1 cellular context compared by ENCODE assay signal in the genomic region with DNA sequence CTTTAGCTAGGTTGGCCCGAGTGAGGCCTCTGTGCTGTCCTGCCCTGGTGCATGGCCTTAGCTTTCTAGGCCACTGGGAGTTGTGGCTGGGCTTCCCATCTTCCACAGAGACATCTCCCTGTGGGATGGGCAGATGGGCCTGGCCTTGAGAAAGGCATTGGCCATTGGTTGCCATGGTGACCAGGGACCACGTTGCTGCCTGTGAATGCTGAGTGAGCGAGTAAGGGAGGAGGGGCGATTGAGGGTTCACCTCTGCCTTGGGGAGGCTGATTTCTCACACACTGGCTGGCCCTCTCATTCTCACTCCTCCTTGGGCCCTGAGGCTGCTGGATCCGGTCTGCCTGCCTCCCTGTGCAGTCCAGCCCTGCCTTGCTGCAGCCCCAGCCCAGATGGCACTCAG.
TF ChIP-seq lines count a peak whose summit lies in the region.

No MANE protein-coding gene starts in this region.

TF ChIP-seq in GM23338, 12 proteins besides CTCF, POLR2A, EP300 and RAD21 (continued from another document):
- TF ChIP-seq, protein P1, sequence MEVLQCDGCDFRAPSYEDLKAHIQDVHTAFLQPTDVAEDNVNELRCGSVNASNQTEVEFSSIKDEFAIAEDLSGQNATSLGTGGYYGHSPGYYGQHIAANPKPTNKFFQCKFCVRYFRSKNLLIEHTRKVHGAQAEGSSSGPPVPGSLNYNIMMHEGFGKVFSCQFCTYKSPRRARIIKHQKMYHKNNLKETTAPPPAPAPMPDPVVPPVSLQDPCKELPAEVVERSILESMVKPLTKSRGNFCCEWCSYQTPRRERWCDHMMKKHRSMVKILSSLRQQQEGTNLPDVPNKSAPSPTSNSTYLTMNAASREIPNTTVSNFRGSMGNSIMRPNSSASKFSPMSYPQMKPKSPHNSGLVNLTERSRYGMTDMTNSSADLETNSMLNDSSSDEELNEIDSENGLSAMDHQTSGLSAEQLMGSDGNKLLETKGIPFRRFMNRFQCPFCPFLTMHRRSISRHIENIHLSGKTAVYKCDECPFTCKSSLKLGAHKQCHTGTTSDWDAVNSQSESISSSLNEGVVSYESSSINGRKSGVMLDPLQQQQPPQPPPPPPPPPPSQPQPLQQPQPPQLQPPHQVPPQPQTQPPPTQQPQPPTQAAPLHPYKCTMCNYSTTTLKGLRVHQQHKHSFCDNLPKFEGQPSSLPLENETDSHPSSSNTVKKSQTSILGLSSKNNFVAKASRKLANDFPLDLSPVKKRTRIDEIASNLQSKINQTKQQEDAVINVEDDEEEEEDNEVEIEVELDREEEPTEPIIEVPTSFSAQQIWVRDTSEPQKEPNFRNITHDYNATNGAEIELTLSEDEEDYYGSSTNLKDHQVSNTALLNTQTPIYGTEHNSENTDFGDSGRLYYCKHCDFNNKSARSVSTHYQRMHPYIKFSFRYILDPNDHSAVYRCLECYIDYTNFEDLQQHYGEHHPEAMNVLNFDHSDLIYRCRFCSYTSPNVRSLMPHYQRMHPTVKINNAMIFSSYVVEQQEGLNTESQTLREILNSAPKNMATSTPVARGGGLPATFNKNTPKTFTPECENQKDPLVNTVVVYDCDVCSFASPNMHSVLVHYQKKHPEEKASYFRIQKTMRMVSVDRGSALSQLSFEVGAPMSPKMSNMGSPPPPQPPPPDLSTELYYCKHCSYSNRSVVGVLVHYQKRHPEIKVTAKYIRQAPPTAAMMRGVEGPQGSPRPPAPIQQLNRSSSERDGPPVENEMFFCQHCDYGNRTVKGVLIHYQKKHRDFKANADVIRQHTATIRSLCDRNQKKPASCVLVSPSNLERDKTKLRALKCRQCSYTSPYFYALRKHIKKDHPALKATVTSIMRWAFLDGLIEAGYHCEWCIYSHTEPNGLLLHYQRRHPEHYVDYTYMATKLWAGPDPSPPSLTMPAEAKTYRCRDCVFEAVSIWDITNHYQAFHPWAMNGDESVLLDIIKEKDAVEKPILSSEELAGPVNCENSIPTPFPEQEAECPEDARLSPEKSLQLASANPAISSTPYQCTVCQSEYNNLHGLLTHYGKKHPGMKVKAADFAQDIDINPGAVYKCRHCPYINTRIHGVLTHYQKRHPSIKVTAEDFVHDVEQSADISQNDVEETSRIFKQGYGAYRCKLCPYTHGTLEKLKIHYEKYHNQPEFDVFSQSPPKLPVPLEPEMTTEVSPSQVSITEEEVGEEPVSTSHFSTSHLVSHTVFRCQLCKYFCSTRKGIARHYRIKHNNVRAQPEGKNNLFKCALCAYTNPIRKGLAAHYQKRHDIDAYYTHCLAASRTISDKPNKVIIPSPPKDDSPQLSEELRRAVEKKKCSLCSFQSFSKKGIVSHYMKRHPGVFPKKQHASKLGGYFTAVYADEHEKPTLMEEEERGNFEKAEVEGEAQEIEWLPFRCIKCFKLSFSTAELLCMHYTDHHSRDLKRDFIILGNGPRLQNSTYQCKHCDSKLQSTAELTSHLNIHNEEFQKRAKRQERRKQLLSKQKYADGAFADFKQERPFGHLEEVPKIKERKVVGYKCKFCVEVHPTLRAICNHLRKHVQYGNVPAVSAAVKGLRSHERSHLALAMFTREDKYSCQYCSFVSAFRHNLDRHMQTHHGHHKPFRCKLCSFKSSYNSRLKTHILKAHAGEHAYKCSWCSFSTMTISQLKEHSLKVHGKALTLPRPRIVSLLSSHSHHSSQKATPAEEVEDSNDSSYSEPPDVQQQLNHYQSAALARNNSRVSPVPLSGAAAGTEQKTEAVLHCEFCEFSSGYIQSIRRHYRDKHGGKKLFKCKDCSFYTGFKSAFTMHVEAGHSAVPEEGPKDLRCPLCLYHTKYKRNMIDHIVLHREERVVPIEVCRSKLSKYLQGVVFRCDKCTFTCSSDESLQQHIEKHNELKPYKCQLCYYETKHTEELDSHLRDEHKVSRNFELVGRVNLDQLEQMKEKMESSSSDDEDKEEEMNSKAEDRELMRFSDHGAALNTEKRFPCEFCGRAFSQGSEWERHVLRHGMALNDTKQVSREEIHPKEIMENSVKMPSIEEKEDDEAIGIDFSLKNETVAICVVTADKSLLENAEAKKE (CRISPR knock-in tag; IDR thresholded peaks at IDR 0.05), result no peak
- TF ChIP-seq CREB1 (CRISPR knock-in tag; IDR thresholded peaks at IDR 0.05; ENCODE audit: low read depth) (no peak), JUNB (IDR thresholded peaks at IDR 0.05; ENCODE audit: unreplicated experiment) (no peak), STAT1 (IDR thresholded peaks at IDR 0.05; ENCODE audit: unreplicated experiment) (no peak)
- TF ChIP-seq, protein P2, sequence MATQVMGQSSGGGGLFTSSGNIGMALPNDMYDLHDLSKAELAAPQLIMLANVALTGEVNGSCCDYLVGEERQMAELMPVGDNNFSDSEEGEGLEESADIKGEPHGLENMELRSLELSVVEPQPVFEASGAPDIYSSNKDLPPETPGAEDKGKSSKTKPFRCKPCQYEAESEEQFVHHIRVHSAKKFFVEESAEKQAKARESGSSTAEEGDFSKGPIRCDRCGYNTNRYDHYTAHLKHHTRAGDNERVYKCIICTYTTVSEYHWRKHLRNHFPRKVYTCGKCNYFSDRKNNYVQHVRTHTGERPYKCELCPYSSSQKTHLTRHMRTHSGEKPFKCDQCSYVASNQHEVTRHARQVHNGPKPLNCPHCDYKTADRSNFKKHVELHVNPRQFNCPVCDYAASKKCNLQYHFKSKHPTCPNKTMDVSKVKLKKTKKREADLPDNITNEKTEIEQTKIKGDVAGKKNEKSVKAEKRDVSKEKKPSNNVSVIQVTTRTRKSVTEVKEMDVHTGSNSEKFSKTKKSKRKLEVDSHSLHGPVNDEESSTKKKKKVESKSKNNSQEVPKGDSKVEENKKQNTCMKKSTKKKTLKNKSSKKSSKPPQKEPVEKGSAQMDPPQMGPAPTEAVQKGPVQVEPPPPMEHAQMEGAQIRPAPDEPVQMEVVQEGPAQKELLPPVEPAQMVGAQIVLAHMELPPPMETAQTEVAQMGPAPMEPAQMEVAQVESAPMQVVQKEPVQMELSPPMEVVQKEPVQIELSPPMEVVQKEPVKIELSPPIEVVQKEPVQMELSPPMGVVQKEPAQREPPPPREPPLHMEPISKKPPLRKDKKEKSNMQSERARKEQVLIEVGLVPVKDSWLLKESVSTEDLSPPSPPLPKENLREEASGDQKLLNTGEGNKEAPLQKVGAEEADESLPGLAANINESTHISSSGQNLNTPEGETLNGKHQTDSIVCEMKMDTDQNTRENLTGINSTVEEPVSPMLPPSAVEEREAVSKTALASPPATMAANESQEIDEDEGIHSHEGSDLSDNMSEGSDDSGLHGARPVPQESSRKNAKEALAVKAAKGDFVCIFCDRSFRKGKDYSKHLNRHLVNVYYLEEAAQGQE (IDR thresholded peaks at IDR 0.05; ENCODE audit: unreplicated experiment), result no peak
TF ChIP-seq in GM23338: peak in this region for 0.
